In the genomic region with DNA sequence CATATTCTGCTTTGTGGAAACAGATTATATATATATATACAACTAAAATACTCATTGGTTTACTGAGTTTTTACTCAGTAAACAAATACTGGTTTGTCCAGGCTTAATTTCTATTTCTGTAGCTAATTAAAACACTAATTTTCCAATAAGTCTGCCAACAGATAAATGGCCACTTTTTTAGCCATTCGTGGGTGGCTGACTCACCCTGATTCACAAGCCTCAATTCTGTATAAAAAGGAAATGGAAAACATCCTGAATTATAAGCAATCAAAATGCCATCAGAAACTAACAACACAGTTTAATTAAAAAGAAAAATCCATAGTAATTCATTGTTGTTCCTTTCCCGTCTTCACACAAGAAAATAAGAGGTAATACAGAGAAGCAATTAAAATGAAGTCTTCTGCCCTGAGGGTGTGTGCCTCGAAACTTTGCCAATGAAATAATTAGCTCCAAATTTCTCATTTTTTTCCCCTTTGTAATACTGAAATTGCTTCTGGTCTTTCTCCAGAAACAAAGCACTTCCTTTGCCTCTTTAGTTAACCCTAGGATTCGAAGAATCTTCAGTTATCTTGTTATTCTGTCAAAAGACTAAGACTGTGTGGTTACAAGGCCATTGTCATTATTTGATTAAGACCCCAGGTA, we compare ENCODE assay signal across 20 cellular contexts.
DNase-seq lines count a peak whose midpoint lies in the region; ATAC-seq, FAIRE-seq and TF ChIP-seq lines count a peak whose summit lies in the region.
"Had no signal": no experiment of that assay in that cellular context is flagged by ENCODE, and none has a peak within 500 bp of the region (broad histone marks: within the 10 kb centered on the region; RNA-seq: fewer than 3 reads in every experiment).

No MANE protein-coding gene starts in this region.

- H4K8ac ChIP-seq in mesenchymal stem cell (ENCODE audit: low read length) = no peak overlapping the region

- no peaks in the 10 kb centered on the region for H3K9me3 Mint-ChIP-seq in GM23338

- no peaks in the 10 kb centered on the region for H3K9me2 ChIP-seq in SK-N-SH
- no peaks in the 10 kb centered on the region for H3K9me2 ChIP-seq in GM23338 (ENCODE audit: insufficient read depth)

- H3K4me2 ChIP-seq in SK-N-SH (peak overlapping the region; percentile 1; the same call in 1 of the 2 replicates), endothelial cell of umbilical vein (ENCODE audit: insufficient read depth, low read length) (peak overlapping the region; percentile 52), mesenchymal stem cell (ENCODE audit: low read length, poor library complexity, severe bottlenecking) (no peak overlapping the region), GM23338 (no peak overlapping the region)

- no peak for FAIRE-seq in endothelial cell of umbilical vein (lab: Jason Lieb, UNC)
- FAIRE-seq: GM12878, TTC549 had no signal

- H2AFZ ChIP-seq in SK-N-SH (ENCODE audit: low read depth) (0 out of 2 replicates have a peak overlapping the region, but pooled peaks have one; percentile 3), endothelial cell of umbilical vein (ENCODE audit: low read depth, low read length) (no peak overlapping the region), mesenchymal stem cell (ENCODE audit: low read depth, low read length) (no peak overlapping the region), GM23338 (no peak overlapping the region)

- no peak overlapping the region for H3K14ac ChIP-seq in mesenchymal stem cell (ENCODE audit: low read length in 2 of 2)

- H3K9ac ChIP-seq in SK-N-SH = no peak overlapping the region; the same call in 1 of the 2 replicates
- no peak overlapping the region for H3K9ac ChIP-seq in endothelial cell of umbilical vein (replicated peaks; ENCODE audit: extremely low read depth, insufficient read depth, low read length)
- peak overlapping the region; percentile 85 for H3K9ac ChIP-seq in mesenchymal stem cell (ENCODE audit: low read length)

- H3K4ac ChIP-seq in mesenchymal stem cell (ENCODE audit: low read depth in 1 of 2, low read length in 2 of 2) = no peak overlapping the region

- H3K27me3 Mint-ChIP-seq in GM23338 (ENCODE audit: insufficient read depth, low read depth, poor library complexity) = no peaks in the 10 kb centered on the region

- no peaks in the 10 kb centered on the region for H3K36me3 Mint-ChIP-seq in GM23338 (ENCODE audit: low read depth)

- no peak overlapping the region for H2BK120ac ChIP-seq in mesenchymal stem cell (ENCODE audit: low read depth, low read length)

- H3F3A ChIP-seq in SK-N-SH (replicated peaks; ENCODE audit: insufficient read depth) (peaks cover 4% of the 10 kb centered on the region), GM23338 (replicated peaks; ENCODE audit: low read depth) (no peaks in the 10 kb centered on the region)

- no peak for TF ChIP-seq RAD21 in SK-N-SH (IDR thresholded peaks at IDR 0.05; ENCODE audit: low read length)

- H3K9me3 ChIP-seq in SK-N-SH (no peaks in the 10 kb centered on the region), endothelial cell of umbilical vein (replicated peaks; ENCODE audit: control insufficient read depth, insufficient read depth, low read length) (no peaks in the 10 kb centered on the region), mesenchymal stem cell (ENCODE audit: control insufficient read depth, low read length) (peaks cover 4% of the 10 kb centered on the region), transverse colon (no peaks in the 10 kb centered on the region)
- H3K9me3 ChIP-seq: lower lobe of right lung, ovary had no signal

- H3K4me3 Mint-ChIP-seq in GM23338 = no peak overlapping the region

- H3K4me3 ChIP-seq in SK-N-SH (ENCODE audit: low read depth in 2 of 2, low read length in 1 of 2) (no peak overlapping the region), endothelial cell of umbilical vein (replicated peaks in 1 of 3; ENCODE audit: insufficient read depth in 1 of 3, low read depth in 1 of 3, low read length in 3 of 3) (no peak overlapping the region), mesenchymal stem cell (ENCODE audit: insufficient read depth in 1 of 2, low read depth in 1 of 2, low read length in 2 of 2) (peak overlapping the region in 1 of 2 experiments; percentile 48), transverse colon (no peak overlapping the region), GM23338 (no peak overlapping the region)
- H3K4me3 ChIP-seq: GM12878, lower lobe of right lung, ovary had no signal

- no peaks in the 10 kb centered on the region for H4K20me1 ChIP-seq in SK-N-SH (ENCODE audit: insufficient read depth)
- H4K20me1 ChIP-seq in endothelial cell of umbilical vein (replicated peaks; ENCODE audit: control insufficient read depth, extremely low read depth, insufficient read depth, low read length) = no peaks in the 10 kb centered on the region
- H4K20me1 ChIP-seq in GM23338 (replicated peaks; ENCODE audit: insufficient read depth) = no peaks in the 10 kb centered on the region

- H3K4me1 Mint-ChIP-seq in GM23338 = no peaks in the 10 kb centered on the region

- H3K79me2 ChIP-seq in SK-N-SH (ENCODE audit: insufficient read depth) = no peaks in the 10 kb centered on the region
- no peaks in the 10 kb centered on the region for H3K79me2 ChIP-seq in endothelial cell of umbilical vein (ENCODE audit: control insufficient read depth, insufficient read depth, low read length)
- no peaks in the 10 kb centered on the region for H3K79me2 ChIP-seq in GM23338 (replicated peaks; ENCODE audit: insufficient read depth)

- TF ChIP-seq CTCF in SK-N-SH (IDR thresholded peaks at IDR 0.05) (no peak), endothelial cell of umbilical vein (IDR thresholded peaks at IDR 0.05; ENCODE audit: extremely low read depth in 1 of 2, insufficient read depth in 1 of 2, low read depth in 1 of 2, low read length in 2 of 2) (no peak), transverse colon (IDR thresholded peaks at IDR 0.05) (no peak), GM23338 (conservative IDR thresholded peaks at IDR 0.05; ENCODE audit: low read depth in 2 of 2) (no peak)

- no peak overlapping the region for H4K91ac ChIP-seq in mesenchymal stem cell (ENCODE audit: low read length)

- H3K36me3 ChIP-seq in SK-N-SH (replicated peaks in 1 of 2; ENCODE audit: control insufficient read depth in 1 of 2, insufficient read depth in 2 of 2, low read length in 1 of 2) = peaks cover 0 to 16% of the 10 kb centered on the region in 2 experiments
- H3K36me3 ChIP-seq in endothelial cell of umbilical vein (ENCODE audit: control insufficient read depth in 2 of 2, extremely low read depth in 1 of 2, insufficient read depth in 2 of 2, low read length in 2 of 2) = no peaks in the 10 kb centered on the region
- peaks cover 0 to 7% of the 10 kb centered on the region in 2 experiments for H3K36me3 ChIP-seq in mesenchymal stem cell (ENCODE audit: control insufficient read depth in 1 of 2, insufficient read depth in 2 of 2, low read depth in 1 of 2, low read length in 2 of 2)
- H3K36me3 ChIP-seq in transverse colon = no peaks in the 10 kb centered on the region
- H3K36me3 ChIP-seq in GM23338 (ENCODE audit: insufficient read depth) = no peaks in the 10 kb centered on the region
- H3K36me3 ChIP-seq: lower lobe of right lung, ovary had no signal

- no peaks in the 10 kb centered on the region for H3K79me1 ChIP-seq in mesenchymal stem cell (replicated peaks; ENCODE audit: low read length, poor library complexity, severe bottlenecking)

- in situ Hi-C loops in transverse colon (cut with MboI; ENCODE audit: low pct_ligation_motif_present in 1 of 4, low pct_unique_long_range_greater_than_20kb in 1 of 4, low sequenced_read_pairs in 3 of 4) = loop anchor here in 2 of 4 donors (25.0 kb wide), 1 partner anchor 300 kb away; no protein-coding TSS in a partner anchor

- POLR2A ChIA-PET in SK-N-SH (lab: Yijun Ruan, JAX) (no interaction called here), endothelial cell of umbilical vein (lab: Charles Lee) (no interaction called here)

- H3K27me3 ChIP-seq in SK-N-SH (ENCODE audit: insufficient read depth) (no peaks in the 10 kb centered on the region), endothelial cell of umbilical vein (ENCODE audit: control insufficient read depth in 2 of 2, insufficient read depth in 2 of 2, low read length in 2 of 2) (peaks cover 0 to 6% of the 10 kb centered on the region in 2 experiments), mesenchymal stem cell (ENCODE audit: control insufficient read depth in 1 of 2, insufficient read depth in 1 of 2, low read length in 2 of 2) (no peaks in the 10 kb centered on the region), transverse colon (no peaks in the 10 kb centered on the region), GM23338 (ENCODE audit: insufficient read depth) (no peaks in the 10 kb centered on the region)
- H3K27me3 ChIP-seq: ovary had no signal

- H3K9me1 ChIP-seq in endothelial cell of umbilical vein (replicated peaks; ENCODE audit: control insufficient read depth, extremely low read depth, insufficient read depth, low read length) = no peaks in the 10 kb centered on the region

- no TSS peak for BruUV-seq in endothelial cell of umbilical vein (replicated peaks; lab: Mats Ljungman, UMichigan)

- H2BK12ac ChIP-seq in mesenchymal stem cell (ENCODE audit: low read length in 2 of 2) = no peak overlapping the region

- peak in 1 of 2 experiments; percentile 31; a peak in 1 of 4 replicates for TF ChIP-seq EP300 in SK-N-SH (IDR thresholded peaks at IDR 0.05; ENCODE audit: borderline replicate concordance in 1 of 2, low read depth in 1 of 2, low read length in 1 of 2)
- TF ChIP-seq EP300 in transverse colon (IDR thresholded peaks at IDR 0.05; ENCODE audit: low read depth) = no peak

- 25% methylated on average over 4 of the region's 4 CpGs for WGBS in SK-N-SH (ENCODE audit: low lambda C conversion rate)
- WGBS in mesenchymal stem cell = 68% methylated on average over 3 of the region's 4 CpGs
- WGBS in transverse colon (ENCODE audit: low coverage in 1 of 2), 2 donors = 54 to 69% methylated on average over 4 of the region's 4 CpGs

- H3K27ac Mint-ChIP-seq in GM23338 = no peak overlapping the region

- H3K4me1 ChIP-seq in SK-N-SH (ENCODE audit: control insufficient read depth in 1 of 2, insufficient read depth in 2 of 2, low read depth in 1 of 2, low read length in 1 of 2) = peaks cover 3 to 6% of the 10 kb centered on the region in 2 experiments; a peak in 2 of 4 replicates
- peaks cover 9% of the 10 kb centered on the region for H3K4me1 ChIP-seq in endothelial cell of umbilical vein (ENCODE audit: control insufficient read depth, extremely low read depth, insufficient read depth, low read length)
- H3K4me1 ChIP-seq in mesenchymal stem cell (ENCODE audit: control insufficient read depth, insufficient read depth, low read depth, low read length) = no peaks in the 10 kb centered on the region
- no peaks in the 10 kb centered on the region for H3K4me1 ChIP-seq in transverse colon
- no peaks in the 10 kb centered on the region for H3K4me1 ChIP-seq in GM23338 (ENCODE audit: insufficient read depth)
- H3K4me1 ChIP-seq: lower lobe of right lung had no signal

- H3K27ac ChIP-seq in SK-N-SH (ENCODE audit: low read depth in 2 of 2, low read length in 1 of 2) (peak overlapping the region in 1 of 2 experiments; percentile 60; a peak in 2 of 4 replicates), endothelial cell of umbilical vein (ENCODE audit: insufficient read depth, low read depth, low read length) (no peak overlapping the region), mesenchymal stem cell (ENCODE audit: low read length, poor library complexity, severe bottlenecking) (no peak overlapping the region), transverse colon (no peak overlapping the region), GM23338 (ENCODE audit: low read depth) (no peak overlapping the region)
- H3K27ac ChIP-seq: lower lobe of right lung, ovary, RWPE1 had no signal

- no peak overlapping the region for H3K23ac ChIP-seq in mesenchymal stem cell (ENCODE audit: low read length in 2 of 2)

- H2AK5ac ChIP-seq in mesenchymal stem cell (ENCODE audit: low read length, severe bottlenecking) = no peak overlapping the region

- no peak overlapping the region for H2BK5ac ChIP-seq in mesenchymal stem cell (ENCODE audit: low read depth, low read length, poor library complexity, severe bottlenecking)

- H3K18ac ChIP-seq in mesenchymal stem cell (ENCODE audit: low read depth in 1 of 2, low read length in 2 of 2) = no peak overlapping the region

- TF ChIP-seq POLR2A in endothelial cell of umbilical vein (IDR thresholded peaks at IDR 0.05; ENCODE audit: low read depth, low read length) (no peak), transverse colon (IDR thresholded peaks at IDR 0.05) (no peak)

- intact Hi-C loops in endothelial cell of umbilical vein (cut with micrococcal nuclease) = no loop called here
- intact Hi-C loops in transverse colon (cut with DNase I; ENCODE audit: low total_unique reads) = no loop called here
- intact Hi-C loops in Right ventricle myocardium inferior (cut with DNase I) = no loop called here

- ATAC-seq in GM23338 = no peak
- no peak for ATAC-seq in Right ventricle myocardium inferior
- ATAC-seq: lower lobe of right lung had no signal

- no peak overlapping the region for H2BK15ac ChIP-seq in mesenchymal stem cell (ENCODE audit: low read depth, poor library complexity, severe bottlenecking)

- peak; percentile 30 for DNase-seq in EL
- DNase-seq in SK-N-SH = no peak
- peak; percentile 81 for DNase-seq in endothelial cell of umbilical vein (ENCODE audit: low read depth, low spot score)
- no peak for DNase-seq in mesenchymal stem cell
- DNase-seq in transverse colon = no peak
- no peak for DNase-seq in GM23338 (ENCODE audit: low spot score)
- no peak for DNase-seq in globus pallidus (ENCODE audit: low spot score)
- no peak for DNase-seq in Right ventricle myocardium inferior (ENCODE audit: missing footprints)
- DNase-seq: activated CD4-positive, alpha-beta T cell treated with anti-CD3 and anti-CD28 coated beads, Interleukin-2, amount 50 U/mL, for 1 hour; activated naive CD4-positive, alpha-beta T cell treated with Interleukin-2 at 50 U/mL for 16 hours; aorta; GDM1; lower lobe of right lung; NCI-H187; NCI-H446; ovary; SW 1271 had no signal

- dilution Hi-C loops in endothelial cell of umbilical vein (cut with MboI; ENCODE audit: extremely low pct_ligation_motif_present, low sequenced_read_pairs) = no loop called here

- CTCF ChIA-PET in SK-N-SH (lab: Yijun Ruan, JAX) = interaction anchor here (0.9 to 2.5 kb wide), 3 partner anchors 44 to 293 kb away, joined by 3 to 18 read pairs (median 3); no protein-coding TSS in a partner anchor
- CTCF ChIA-PET in endothelial cell of umbilical vein (lab: Charles Lee) = interaction anchor here (1.0 to 1.5 kb wide), 7 partner anchors 9 to 1347 kb away, joined by 3 to 7 read pairs (median 4); no protein-coding TSS in a partner anchor

Comparison
In these comparisons a context has a peak if more than half of its experiments do, and no peak if none do; other contexts are left out.
1. DNase-seq: peak in EL (single experiment) and endothelial cell of umbilical vein (single experiment); none in SK-N-SH (single experiment), mesenchymal stem cell (single experiment), transverse colon (single experiment), GM23338 (single experiment), globus pallidus (single experiment) and Right ventricle myocardium inferior (single experiment).
2. H3K4me2 ChIP-seq: peak in SK-N-SH (single experiment) and endothelial cell of umbilical vein (single experiment); none in mesenchymal stem cell (single experiment) and GM23338 (single experiment).